In genomic region chr6:166512567-166512966, GRCh38 we compare ENCODE assay signal across 9 cellular contexts.
DNase-seq lines count a peak whose midpoint lies in the region; ATAC-seq and TF ChIP-seq lines count a peak whose summit lies in the region.
"Had no signal": no experiment of that assay in that cellular context is flagged by ENCODE, and none has a peak within 500 bp of the region (broad histone marks: within the 10 kb centered on the region; RNA-seq: fewer than 3 reads in every experiment).

No MANE protein-coding gene starts in this region.

- no peaks in the 10 kb centered on the region for H3K9me3 Mint-ChIP-seq in activated T-cell treated with anti-CD3 and anti-CD28 coated beads, Interleukin-2, amount 50 U/mL, for 24 hours
- no peaks in the 10 kb centered on the region for H3K9me3 Mint-ChIP-seq in activated CD8-positive, alpha-beta T cell treated with anti-CD3 and anti-CD28 coated beads for 36 hours
- H3K9me3 Mint-ChIP-seq in stimulated activated memory B cell treated with anti-CD40 and anti-IgM and Interleukin-4, amounts not matched to agents 10 μg/mL and 1 μg/mL and 100 μg/mL, for 72 hours, result no peaks in the 10 kb centered on the region
- H3K9me3 Mint-ChIP-seq: T-helper 1 cell treated with Interleukin-12 subunit alpha and Interleukin-12 subunit beta and Interleukin-4 antibody, amounts not matched to agents 30 μg/mL and 1 μg/mL, for 36 hours had no signal

- no peak overlapping the region for H3K4me3 ChIP-seq in aorta (ENCODE audit: low read length in 2 of 2)

- H3K36me3 Mint-ChIP-seq in activated T-cell treated with anti-CD3 and anti-CD28 coated beads, Interleukin-2, amount 50 U/mL, for 24 hours (ENCODE audit: low read depth), result peaks cover 2% of the 10 kb centered on the region
- no peaks in the 10 kb centered on the region for H3K36me3 Mint-ChIP-seq in activated CD8-positive, alpha-beta T cell treated with anti-CD3 and anti-CD28 coated beads for 36 hours (ENCODE audit: low read depth)
- H3K36me3 Mint-ChIP-seq in stimulated activated memory B cell treated with anti-CD40 and anti-IgM and Interleukin-4, amounts not matched to agents 10 μg/mL and 1 μg/mL and 100 μg/mL, for 72 hours, result peaks cover 3% of the 10 kb centered on the region

- ATAC-seq in HG03097 (IDR thresholded peaks at IDR 0.05; ENCODE audit: low FRiP score, unreplicated experiment) (peak; percentile 72), aorta (ENCODE audit: low FRiP score) (no peak)
- peak; percentile 79 for ATAC-seq in activated CD8-positive, alpha-beta T cell treated with anti-CD3 and anti-CD28 coated beads for 36 hours
- peak; percentile 99 for ATAC-seq in stimulated activated memory B cell treated with anti-CD40 and anti-IgM and Interleukin-4, amounts not matched to agents 10 μg/mL and 1 μg/mL and 100 μg/mL, for 72 hours

- DNase-seq in activated T-cell treated with anti-CD3 and anti-CD28 coated beads for 1 hour (ENCODE audit: low read depth) (peak; percentile 25), NCI-H187 treated with DMSO at 0.1 percent for 48 hours (lab: John Stamatoyannopoulos, UW) (no peak), NCI-H774 (lab: John Stamatoyannopoulos, UW) (no peak), aorta (no peak)
- DNase-seq in activated T-cell treated with anti-CD3 and anti-CD28 coated beads, Interleukin-2, amount 50 U/mL, for 24 hours, result no peak
- peak; percentile 79 for DNase-seq in activated CD8-positive, alpha-beta T cell treated with anti-CD3 and anti-CD28 coated beads for 36 hours

- H3K27ac Mint-ChIP-seq in activated T-cell treated with anti-CD3 and anti-CD28 coated beads, Interleukin-2, amount 50 U/mL, for 24 hours, result no peak overlapping the region
- H3K27ac Mint-ChIP-seq in activated CD8-positive, alpha-beta T cell treated with anti-CD3 and anti-CD28 coated beads for 36 hours, result no peak overlapping the region
- peak overlapping the region; percentile 74 for H3K27ac Mint-ChIP-seq in stimulated activated memory B cell treated with anti-CD40 and anti-IgM and Interleukin-4, amounts not matched to agents 10 μg/mL and 1 μg/mL and 100 μg/mL, for 72 hours
- H3K27ac Mint-ChIP-seq: T-helper 1 cell treated with Interleukin-12 subunit alpha and Interleukin-12 subunit beta and Interleukin-4 antibody, amounts not matched to agents 30 μg/mL and 1 μg/mL, for 36 hours had no signal

- POLR2A ChIA-PET in activated CD8-positive, alpha-beta T cell treated with anti-CD3 and anti-CD28 coated beads for 36 hours (lab: Charles Lee), result no interaction called here

- WGBS in aorta, 2 donors, result 90 to 91% methylated on average over 8 of the region's 8 CpGs

- H3K36me3 ChIP-seq in aorta (ENCODE audit: control insufficient read depth in 1 of 2, insufficient read depth in 2 of 2, low read length in 1 of 2), result no peaks in the 10 kb centered on the region

- H3K27ac ChIP-seq in aorta (ENCODE audit: low read depth in 1 of 2, low read length in 2 of 2), result no peak overlapping the region

- H3K4me3 Mint-ChIP-seq in activated T-cell treated with anti-CD3 and anti-CD28 coated beads, Interleukin-2, amount 50 U/mL, for 24 hours, result no peak overlapping the region
- no peak overlapping the region for H3K4me3 Mint-ChIP-seq in activated CD8-positive, alpha-beta T cell treated with anti-CD3 and anti-CD28 coated beads for 36 hours
- H3K4me3 Mint-ChIP-seq in stimulated activated memory B cell treated with anti-CD40 and anti-IgM and Interleukin-4, amounts not matched to agents 10 μg/mL and 1 μg/mL and 100 μg/mL, for 72 hours, result peak overlapping the region; percentile 4
- H3K4me3 Mint-ChIP-seq: T-helper 1 cell treated with Interleukin-12 subunit alpha and Interleukin-12 subunit beta and Interleukin-4 antibody, amounts not matched to agents 30 μg/mL and 1 μg/mL, for 36 hours had no signal

- H3K4me1 Mint-ChIP-seq in activated T-cell treated with anti-CD3 and anti-CD28 coated beads, Interleukin-2, amount 50 U/mL, for 24 hours (ENCODE audit: low read depth), result peaks cover 21% of the 10 kb centered on the region
- H3K4me1 Mint-ChIP-seq in activated CD8-positive, alpha-beta T cell treated with anti-CD3 and anti-CD28 coated beads for 36 hours (ENCODE audit: low read depth), result peaks cover 13% of the 10 kb centered on the region
- peaks cover 21% of the 10 kb centered on the region for H3K4me1 Mint-ChIP-seq in stimulated activated memory B cell treated with anti-CD40 and anti-IgM and Interleukin-4, amounts not matched to agents 10 μg/mL and 1 μg/mL and 100 μg/mL, for 72 hours

- H3K27me3 Mint-ChIP-seq in activated T-cell treated with anti-CD3 and anti-CD28 coated beads, Interleukin-2, amount 50 U/mL, for 24 hours, result no peaks in the 10 kb centered on the region
- no peaks in the 10 kb centered on the region for H3K27me3 Mint-ChIP-seq in activated CD8-positive, alpha-beta T cell treated with anti-CD3 and anti-CD28 coated beads for 36 hours
- no peaks in the 10 kb centered on the region for H3K27me3 Mint-ChIP-seq in stimulated activated memory B cell treated with anti-CD40 and anti-IgM and Interleukin-4, amounts not matched to agents 10 μg/mL and 1 μg/mL and 100 μg/mL, for 72 hours

- intact Hi-C loops in activated CD8-positive, alpha-beta T cell treated with anti-CD3 and anti-CD28 coated beads for 36 hours (cut with micrococcal nuclease), result no loop called here
- intact Hi-C loops in aorta (cut with DNase I), result no loop called here

- H3K9me3 ChIP-seq in aorta (ENCODE audit: control insufficient read depth, low read length), result no peaks in the 10 kb centered on the region

- CTCF ChIA-PET in activated CD8-positive, alpha-beta T cell treated with anti-CD3 and anti-CD28 coated beads for 36 hours (lab: Charles Lee), result no interaction called here

- H3K27me3 ChIP-seq in aorta (ENCODE audit: control insufficient read depth in 1 of 2, insufficient read depth in 2 of 2, low read length in 1 of 2), result no peaks in the 10 kb centered on the region

- H3K4me1 ChIP-seq in aorta (ENCODE audit: control insufficient read depth in 1 of 2, insufficient read depth in 2 of 2, low read length in 2 of 2), result no peaks in the 10 kb centered on the region

- no peak for TF ChIP-seq CTCF in activated CD8-positive, alpha-beta T cell treated with anti-CD3 and anti-CD28 coated beads for 36 hours (IDR thresholded peaks at IDR 0.05)

Comparison
In these comparisons a context has a peak if more than half of its experiments do, and no peak if none do; other contexts are left out.
1. DNase-seq: peak in activated T-cell treated with anti-CD3 and anti-CD28 coated beads for 1 hour (single experiment) and activated CD8-positive, alpha-beta T cell treated with anti-CD3 and anti-CD28 coated beads for 36 hours (single experiment); none in activated T-cell treated with anti-CD3 and anti-CD28 coated beads, Interleukin-2, amount 50 U/mL, for 24 hours (single experiment), NCI-H187 treated with DMSO at 0.1 percent for 48 hours (single experiment), NCI-H774 (single experiment) and aorta (0 of 2).